ENCODE assay signal across 2 cellular contexts in the genomic region with DNA sequence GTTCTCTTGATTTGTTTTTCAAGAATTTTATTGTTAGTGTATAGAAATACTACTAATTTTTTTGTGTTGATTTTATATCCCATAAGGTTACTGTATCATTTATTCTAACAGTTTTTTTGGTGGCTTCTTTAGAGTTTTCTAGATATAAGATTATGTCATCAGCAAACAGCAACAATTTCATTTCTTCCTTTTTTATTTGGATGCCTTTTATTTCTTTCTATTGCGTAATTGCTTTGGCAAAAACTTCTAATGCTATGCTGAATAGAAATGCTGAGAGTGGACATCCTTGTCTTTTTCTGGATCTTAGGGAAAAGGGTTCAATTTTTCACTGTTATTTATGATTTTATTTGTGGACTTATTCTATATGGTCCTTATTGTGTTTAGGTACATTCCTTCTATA.
TF ChIP-seq lines count a peak whose summit lies in the region.

No MANE protein-coding gene starts in this region.

TF ChIP-seq in IMR-90, 13 proteins besides CTCF, POLR2A, EP300 and RAD21:
- TF ChIP-seq RCOR1 (IDR thresholded peaks at IDR 0.05; ENCODE audit: insufficient replicate concordance, low read length) (no peak), MAZ (IDR thresholded peaks at IDR 0.05; ENCODE audit: borderline replicate concordance, low read depth, low read length) (no peak), CEBPB (IDR thresholded peaks at IDR 0.05; ENCODE audit: low read depth, low read length) (peak; percentile 69)
- TF ChIP-seq, protein P1, sequence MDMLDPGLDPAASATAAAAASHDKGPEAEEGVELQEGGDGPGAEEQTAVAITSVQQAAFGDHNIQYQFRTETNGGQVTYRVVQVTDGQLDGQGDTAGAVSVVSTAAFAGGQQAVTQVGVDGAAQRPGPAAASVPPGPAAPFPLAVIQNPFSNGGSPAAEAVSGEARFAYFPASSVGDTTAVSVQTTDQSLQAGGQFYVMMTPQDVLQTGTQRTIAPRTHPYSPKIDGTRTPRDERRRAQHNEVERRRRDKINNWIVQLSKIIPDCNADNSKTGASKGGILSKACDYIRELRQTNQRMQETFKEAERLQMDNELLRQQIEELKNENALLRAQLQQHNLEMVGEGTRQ (IDR thresholded peaks at IDR 0.05; ENCODE audit: low read depth, low read length) = no peak
- TF ChIP-seq, protein P2, sequence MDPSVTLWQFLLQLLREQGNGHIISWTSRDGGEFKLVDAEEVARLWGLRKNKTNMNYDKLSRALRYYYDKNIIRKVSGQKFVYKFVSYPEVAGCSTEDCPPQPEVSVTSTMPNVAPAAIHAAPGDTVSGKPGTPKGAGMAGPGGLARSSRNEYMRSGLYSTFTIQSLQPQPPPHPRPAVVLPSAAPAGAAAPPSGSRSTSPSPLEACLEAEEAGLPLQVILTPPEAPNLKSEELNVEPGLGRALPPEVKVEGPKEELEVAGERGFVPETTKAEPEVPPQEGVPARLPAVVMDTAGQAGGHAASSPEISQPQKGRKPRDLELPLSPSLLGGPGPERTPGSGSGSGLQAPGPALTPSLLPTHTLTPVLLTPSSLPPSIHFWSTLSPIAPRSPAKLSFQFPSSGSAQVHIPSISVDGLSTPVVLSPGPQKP (IDR thresholded peaks at IDR 0.05; ENCODE audit: borderline replicate concordance, low read depth, low read length) = no peak

TF ChIP-seq in K562, 482 proteins besides CTCF, POLR2A, EP300 and RAD21:
- TF ChIP-seq CEBPB (tag; IDR thresholded peaks at IDR 0.05) (peak; percentile 14; the same call in 1 of the 2 replicates), CXXC5 (CRISPR knock-in tag; IDR thresholded peaks at IDR 0.05) (no peak), CEBPG (CRISPR knock-in tag; IDR thresholded peaks at IDR 0.05) (no peak), CEBPG (tag; conservative IDR thresholded peaks at IDR 0.05 in 1 of 2, IDR thresholded peaks at IDR 0.05 in 1 of 2) (peak in 1 of 2 experiments; percentile 79; a peak in 2 of 4 replicates)
